Comparison of ENCODE assay signal across 8 cellular contexts in genomic region chrX:24080245-24080644, GRCh38. TPM values are rescaled to one million over a fixed set of nuclear protein-coding genes. Genes with fewer than 3 reads are reported as not detected.
A peak's percentile ranks its signal among the peaks of the same experiment; 100 is the strongest.
DNase-seq lines count a peak whose midpoint lies in the region; ATAC-seq and TF ChIP-seq lines count a peak whose summit lies in the region.
"Not testable (repeated sequence)": the region's sequence is repeated elsewhere in the genome, so short reads cannot be mapped to it uniquely, and the experiment has no call there.

No MANE protein-coding gene starts in this region.

- H3K27ac ChIP-seq in ACC112 (ENCODE audit: low read depth, low read length) = peak overlapping the region; percentile 57
- H3K27ac ChIP-seq in OCI-LY3 (ENCODE audit: low read length); endodermal cell (ENCODE audit: low read depth, low read length): not testable (repeated sequence)

- peaks cover 23% of the 10 kb centered on the region for H3K36me3 Mint-ChIP-seq in activated CD4-positive, alpha-beta T cell treated with anti-CD3 and anti-CD28 coated beads, Interleukin-2, amount 10 ng/mL, durations not matched to agents 24 days and 14 days (ENCODE audit: low read depth)
- H3K36me3 Mint-ChIP-seq in activated T-helper 17 cell treated with anti-CD3 and anti-CD28 coated beads, Interleukin-2, amount 50 U/mL, for 72 hours (ENCODE audit: low read depth) = peaks cover 44% of the 10 kb centered on the region
- H3K36me3 Mint-ChIP-seq in endodermal cell (ENCODE audit: low read depth) = peaks cover 37% of the 10 kb centered on the region

- H2AFZ ChIP-seq in ACC112 (ENCODE audit: low read length, unreplicated experiment); OCI-LY3 (ENCODE audit: low read depth, low read length): not testable (repeated sequence)

- peak overlapping the region; percentile 77 for H3K4me3 Mint-ChIP-seq in activated CD4-positive, alpha-beta T cell treated with anti-CD3 and anti-CD28 coated beads, Interleukin-2, amount 10 ng/mL, durations not matched to agents 24 days and 14 days
- peak overlapping the region; percentile 72 for H3K4me3 Mint-ChIP-seq in activated T-helper 17 cell treated with anti-CD3 and anti-CD28 coated beads, Interleukin-2, amount 50 U/mL, for 72 hours
- H3K4me3 Mint-ChIP-seq in endodermal cell = not testable (repeated sequence)

- H3K9me3 Mint-ChIP-seq in activated CD4-positive, alpha-beta T cell treated with anti-CD3 and anti-CD28 coated beads, Interleukin-2, amount 10 ng/mL, durations not matched to agents 24 days and 14 days; activated T-helper 17 cell treated with anti-CD3 and anti-CD28 coated beads, Interleukin-2, amount 50 U/mL, for 72 hours; endodermal cell: not testable (repeated sequence)

- ATAC-seq in GM21717 (IDR thresholded peaks at IDR 0.05; ENCODE audit: unreplicated experiment) (peak; percentile 32), HG02870 (IDR thresholded peaks at IDR 0.05; ENCODE audit: unreplicated experiment) (peak; percentile 17)
- ATAC-seq in activated T-helper 17 cell treated with anti-CD3 and anti-CD28 coated beads, Interleukin-2, amount 50 U/mL, for 72 hours (replicated peaks) = peak; percentile 56

- H3K4me1 ChIP-seq in ACC112 (ENCODE audit: control insufficient read depth, insufficient read depth, low read length, unreplicated experiment) (peaks cover 17% of the 10 kb centered on the region), OCI-LY3 (ENCODE audit: low read length) (peaks cover 13% of the 10 kb centered on the region)
- not testable (repeated sequence) for H3K4me1 ChIP-seq in endodermal cell (ENCODE audit: control insufficient read depth, insufficient read depth, low read length)

- H3K27me3 Mint-ChIP-seq in activated CD4-positive, alpha-beta T cell treated with anti-CD3 and anti-CD28 coated beads, Interleukin-2, amount 10 ng/mL, durations not matched to agents 24 days and 14 days; activated T-helper 17 cell treated with anti-CD3 and anti-CD28 coated beads, Interleukin-2, amount 50 U/mL, for 72 hours; endodermal cell (ENCODE audit: insufficient read depth): not testable (repeated sequence)

- peak overlapping the region; percentile 96 for H3K27ac Mint-ChIP-seq in activated CD4-positive, alpha-beta T cell treated with anti-CD3 and anti-CD28 coated beads, Interleukin-2, amount 10 ng/mL, durations not matched to agents 24 days and 14 days
- peak overlapping the region; percentile 91 for H3K27ac Mint-ChIP-seq in activated T-helper 17 cell treated with anti-CD3 and anti-CD28 coated beads, Interleukin-2, amount 50 U/mL, for 72 hours
- peak overlapping the region; percentile 67 for H3K27ac Mint-ChIP-seq in endodermal cell

- DNase-seq in activated CD4-positive, alpha-beta T cell treated with anti-CD3 and anti-CD28 coated beads, Interleukin-2, amount 10 ng/mL, durations not matched to agents 24 days and 14 days; endodermal cell: not testable (repeated sequence)
- peak; percentile 26 for DNase-seq in stimulated activated CD8-positive, alpha-beta memory T cell treated with anti-CD3 and anti-CD28 coated beads, Interleukin-4, amount 100 ng/mL, for 48 hours

- not testable (repeated sequence) for H4K20me1 ChIP-seq in OCI-LY3 (ENCODE audit: insufficient read depth, low read length)

- not testable (repeated sequence) for H3K27me3 ChIP-seq in ACC112 (ENCODE audit: insufficient read depth, low read length); OCI-LY3 (ENCODE audit: low read depth, low read length); endodermal cell (ENCODE audit: control insufficient read depth, insufficient read depth, low read length, poor library complexity, severe bottlenecking)

- H3K4me2 ChIP-seq in OCI-LY3 (ENCODE audit: low read length) = peak overlapping the region; percentile 49

- H3K79me2 ChIP-seq in ACC112 (ENCODE audit: control insufficient read depth, insufficient read depth, low read length, unreplicated experiment); OCI-LY3 (ENCODE audit: low read length): not testable (repeated sequence)

- not testable (repeated sequence) for H3K9ac ChIP-seq in OCI-LY3 (ENCODE audit: low read length); endodermal cell (ENCODE audit: extremely low read depth, low read length, poor library complexity, severe bottlenecking)

- intact Hi-C loops in activated CD4-positive, alpha-beta T cell treated with anti-CD3 and anti-CD28 coated beads, Interleukin-2, amount 10 ng/mL, durations not matched to agents 24 days and 14 days (cut with micrococcal nuclease) = loop anchor here (1.0 to 2.0 kb wide), 4 partner anchors 26 to 89 kb away; partner anchors contain the start of gene EIF2S3

- not testable (repeated sequence) for H3K9me3 ChIP-seq in OCI-LY3 (ENCODE audit: insufficient read depth, low read length); endodermal cell (ENCODE audit: control insufficient read depth, low read length)

- WGBS in endodermal cell (ENCODE audit: insufficient coverage in 1 of 2, insufficient read length in 1 of 2), 2 experiments = 93% methylated on average over 7 of the region's 8 CpGs; no CpG with 5 or more reads in 1 of the 2 experiments

- not testable (repeated sequence) for TF ChIP-seq CTCF in OCI-LY3 (IDR thresholded peaks at IDR 0.05; ENCODE audit: low read depth, low read length); endodermal cell (conservative IDR thresholded peaks at IDR 0.05)

- not testable (repeated sequence) for H3K4me3 ChIP-seq in ACC112 (ENCODE audit: low read depth, low read length); OCI-LY3 (ENCODE audit: low read length); endodermal cell (ENCODE audit: low read length)

- not testable (repeated sequence) for H3K4me1 Mint-ChIP-seq in activated CD4-positive, alpha-beta T cell treated with anti-CD3 and anti-CD28 coated beads, Interleukin-2, amount 10 ng/mL, durations not matched to agents 24 days and 14 days; activated T-helper 17 cell treated with anti-CD3 and anti-CD28 coated beads, Interleukin-2, amount 50 U/mL, for 72 hours; endodermal cell

- peaks cover 24% of the 10 kb centered on the region for H3K36me3 ChIP-seq in ACC112 (ENCODE audit: insufficient read depth, low read length)
- not testable (repeated sequence) for H3K36me3 ChIP-seq in OCI-LY3 (replicated peaks; ENCODE audit: low read depth, low read length)
- peaks cover 30% of the 10 kb centered on the region for H3K36me3 ChIP-seq in endodermal cell (ENCODE audit: control insufficient read depth, insufficient read depth, low read length)

RNA-seq across cellular contexts. Expression of gene EIF2S3, which starts 25.5 kb away (rescaled TPM):
- total RNA-seq in activated CD4-positive, alpha-beta T cell treated with anti-CD3 and anti-CD28 coated beads, Interleukin-2, amount 10 ng/mL, durations not matched to agents 24 days and 14 days = 207 and 214 TPM in 2 replicates
- 100 to 1,000 TPM; 169 to 225 TPM for total RNA-seq in activated T-helper 17 cell treated with anti-CD3 and anti-CD28 coated beads, Interleukin-2, amount 50 U/mL, for 72 hours
- 100 to 1,000 TPM; 209 to 458 TPM for total RNA-seq in endodermal cell
- polyA plus RNA-seq in endodermal cell (2013, experiment 1 of 2) = 122 TPM
- polyA plus RNA-seq in endodermal cell (2013, experiment 2 of 2) = 108 TPM

RNA-seq across cellular contexts. Expression of gene KLHL15, which starts 53.3 kb away (rescaled TPM):
- total RNA-seq in activated CD4-positive, alpha-beta T cell treated with anti-CD3 and anti-CD28 coated beads, Interleukin-2, amount 10 ng/mL, durations not matched to agents 24 days and 14 days = 9.8 and 10.2 TPM in 2 replicates
- total RNA-seq in activated T-helper 17 cell treated with anti-CD3 and anti-CD28 coated beads, Interleukin-2, amount 50 U/mL, for 72 hours = 10 to 100 TPM in 1 of 2 donors, 1 to 10 TPM in 1; 8.3 to 17.6 TPM
- total RNA-seq in endodermal cell = 10 to 100 TPM; 11.4 to 15.5 TPM
- 7.8 TPM for polyA plus RNA-seq in endodermal cell (2013, experiment 1 of 2)
- polyA plus RNA-seq in endodermal cell (2013, experiment 2 of 2) = 7.5 TPM
